In genomic region chr21:45295576-45296365, GRCh38 we compare ENCODE assay signal across 10 cellular contexts. TPM values are rescaled to one million over a fixed set of nuclear protein-coding genes. Genes with fewer than 3 reads are reported as not detected.
DNase-seq lines count a peak whose midpoint lies in the region; ATAC-seq and TF ChIP-seq lines count a peak whose summit lies in the region.
"Had no signal": no experiment of that assay in that cellular context is flagged by ENCODE, and none has a peak within 500 bp of the region (broad histone marks: within the 10 kb centered on the region; RNA-seq: fewer than 3 reads in every experiment).

No MANE protein-coding gene starts in this region.

- H3K79me2 ChIP-seq in H9 (ENCODE audit: insufficient read depth, low read length) = no peaks in the 10 kb centered on the region

- DNase-seq in activated T-cell treated with anti-CD3 and anti-CD28 coated beads, Interleukin-2, amount 50 U/mL, for 48 hours = peak; percentile 7 to 11
- no peak for DNase-seq in activated T-cell treated with anti-CD3 and anti-CD28 coated beads, Interleukin-2, amount 50 U/mL, for 4 hours
- DNase-seq in colonic mucosa (peak; percentile 18), upper lobe of left lung (no peak), H9 (no peak), hippocampal formation (lab: John Stamatoyannopoulos, UW) (no peak)
- no peak for DNase-seq in stimulated activated naive CD4-positive, alpha-beta T cell (lab: John Stamatoyannopoulos, UW)
- DNase-seq: central memory CD4-positive, alpha-beta T cell; NCI-H2081 treated with DMSO at 0.1 percent for 48 hours had no signal

- peaks cover 4% of the 10 kb centered on the region for H3K36me3 Mint-ChIP-seq in activated T-cell treated with anti-CD3 and anti-CD28 coated beads, Interleukin-2, amount 50 U/mL, for 4 hours (ENCODE audit: insufficient read depth)
- H3K36me3 Mint-ChIP-seq in H9 (ENCODE audit: insufficient read depth in 1 of 3, low read depth in 3 of 3) = peaks cover 0 to 3% (median 0%) of the 10 kb centered on the region in 3 experiments; a peak in 1 of 7 replicates

- 86% methylated on average over 22 to 25 of the region's 27 CpGs for WGBS in mesodermal cell (ENCODE audit: insufficient coverage in 2 of 2), 2 experiments
- 87 to 88% methylated on average over 27 of the region's 27 CpGs for WGBS in upper lobe of left lung, 2 donors
- no CpG with 5 or more reads among the region's 27 CpGs for WGBS in H9 (ENCODE audit: extremely low coverage, insufficient read length, low lambda C conversion rate)

- no peak overlapping the region for H3K18ac ChIP-seq in H9 (ENCODE audit: insufficient read length, low read depth, low read length)

- H3K4me2 ChIP-seq in H9 (ENCODE audit: insufficient read depth, insufficient read length, low read length) = no peak overlapping the region

- H4K91ac ChIP-seq in H9 (ENCODE audit: insufficient read length, low read depth, low read length) = no peak overlapping the region

- H3K4me3 ChIP-seq in colonic mucosa (no peak overlapping the region), mesodermal cell (ENCODE audit: extremely low read depth, insufficient read depth, low read length, poor library complexity, severe bottlenecking) (no peak overlapping the region), upper lobe of left lung (no peak overlapping the region)

- no peak overlapping the region for H2AK5ac ChIP-seq in H9 (ENCODE audit: insufficient read length, low read length)

- no peak overlapping the region for H2BK20ac ChIP-seq in H9 (ENCODE audit: low read depth, low read length, poor library complexity, severe bottlenecking)

- no peak overlapping the region for H2BK12ac ChIP-seq in H9 (ENCODE audit: insufficient read length, low read depth, low read length)

- no peak overlapping the region for H3K23ac ChIP-seq in H9 (ENCODE audit: insufficient read length, low read depth, low read length)

- TF ChIP-seq POLR2A in upper lobe of left lung (IDR thresholded peaks at IDR 0.05) = no peak

- H3K9ac ChIP-seq in colonic mucosa (ENCODE audit: low read depth in 2 of 2, low read length in 2 of 2) = peak overlapping the region; percentile 1 to 17
- H3K9ac ChIP-seq in H9 (ENCODE audit: extremely low read depth, insufficient read length, low read length) = no peak overlapping the region

- no peak overlapping the region for H4K8ac ChIP-seq in H9 (replicated peaks; ENCODE audit: insufficient read length, low read depth, low read length)

- no peak overlapping the region for H3K4me3 Mint-ChIP-seq in activated T-cell treated with anti-CD3 and anti-CD28 coated beads, Interleukin-2, amount 50 U/mL, for 4 hours
- H3K4me3 Mint-ChIP-seq in H9 = no peak overlapping the region; a peak in 1 of 5 replicates

- H2BK5ac ChIP-seq in H9 (ENCODE audit: insufficient read length, low read length) = no peak overlapping the region

- no peak overlapping the region for H2BK120ac ChIP-seq in H9 (ENCODE audit: low read depth, low read length, poor library complexity, severe bottlenecking)

- H3K4me1 ChIP-seq in colonic mucosa (peaks cover 15% of the 10 kb centered on the region), mesodermal cell (ENCODE audit: control insufficient read depth, insufficient read depth, low read length, poor library complexity, severe bottlenecking) (peaks cover 66% of the 10 kb centered on the region), upper lobe of left lung (peaks cover 50 to 61% (median 55%) of the 10 kb centered on the region in 4 donors), H9 (ENCODE audit: insufficient read depth, low read length) (no peaks in the 10 kb centered on the region; the same call in 1 of the 2 replicates)

- no peaks in the 10 kb centered on the region for H4K20me1 ChIP-seq in H9 (ENCODE audit: control insufficient read depth, insufficient read depth, insufficient read length)

- H3K36me3 ChIP-seq in colonic mucosa = no peaks in the 10 kb centered on the region
- H3K36me3 ChIP-seq in mesodermal cell (ENCODE audit: control insufficient read depth, insufficient read depth, low read length) = peaks cover 11% of the 10 kb centered on the region
- no peaks in the 10 kb centered on the region for H3K36me3 ChIP-seq in upper lobe of left lung

- ATAC-seq in activated T-cell treated with anti-CD3 and anti-CD28 coated beads, Interleukin-2, amount 50 U/mL, for 4 hours = no peak
- no peak for ATAC-seq in upper lobe of left lung (ENCODE audit: low FRiP score in 2 of 2)

- H3K56ac ChIP-seq in H9 (ENCODE audit: insufficient read length, low read depth, low read length) = no peak overlapping the region

- peaks cover 2% of the 10 kb centered on the region for H3K27me3 Mint-ChIP-seq in activated T-cell treated with anti-CD3 and anti-CD28 coated beads, Interleukin-2, amount 50 U/mL, for 4 hours (ENCODE audit: low read depth)
- H3K27me3 Mint-ChIP-seq in H9 (ENCODE audit: low read depth) = no peaks in the 10 kb centered on the region

- no peak overlapping the region for H3T11ph ChIP-seq in H9 (ENCODE audit: low read length)

- no peaks in the 10 kb centered on the region for H3K79me1 ChIP-seq in H9 (ENCODE audit: insufficient read depth, low read depth, low read length, poor library complexity, severe bottlenecking)

- peaks cover 22% of the 10 kb centered on the region for H3K4me1 Mint-ChIP-seq in activated T-cell treated with anti-CD3 and anti-CD28 coated beads, Interleukin-2, amount 50 U/mL, for 4 hours (ENCODE audit: low read depth)
- peaks cover 28 to 31% of the 10 kb centered on the region in 2 experiments for H3K4me1 Mint-ChIP-seq in H9

- H3K14ac ChIP-seq in H9 (ENCODE audit: insufficient read depth, low read length) = no peak overlapping the region

- no peaks in the 10 kb centered on the region for H3K9me3 Mint-ChIP-seq in activated T-cell treated with anti-CD3 and anti-CD28 coated beads, Interleukin-2, amount 50 U/mL, for 4 hours
- no peaks in the 10 kb centered on the region for H3K9me3 Mint-ChIP-seq in H9

- H3K27ac Mint-ChIP-seq in H9 = no peak overlapping the region

- no peak overlapping the region for H4K5ac ChIP-seq in H9 (ENCODE audit: insufficient read length, low read depth, low read length)

- H3K23me2 ChIP-seq in H9 (ENCODE audit: insufficient read length, low read depth, low read length, poor library complexity, severe bottlenecking) = no peaks in the 10 kb centered on the region

- H3K27ac ChIP-seq in colonic mucosa (peak overlapping the region; percentile 72), mesodermal cell (ENCODE audit: low read depth, low read length, severe bottlenecking) (peak overlapping the region; percentile 95), upper lobe of left lung (peak overlapping the region; percentile 91 to 97 (median 93)), H9 (ENCODE audit: insufficient read length, low read depth, low read length) (no peak overlapping the region)

- no peak overlapping the region for H2AFZ ChIP-seq in H9 (ENCODE audit: low read length)

- H2BK15ac ChIP-seq in H9 (ENCODE audit: low read depth, low read length) = no peak overlapping the region

- H3K27me3 ChIP-seq in colonic mucosa (no peaks in the 10 kb centered on the region), upper lobe of left lung (no peaks in the 10 kb centered on the region), H9 (ENCODE audit: insufficient read depth, low read length) (no peaks in the 10 kb centered on the region)

- intact Hi-C loops in colonic mucosa (cut with DNase I) = no loop called here

- H3K4ac ChIP-seq in H9 (ENCODE audit: low read depth, low read length) = no peak overlapping the region

- TF ChIP-seq EP300 in upper lobe of left lung (IDR thresholded peaks at IDR 0.05) = no peak

- no peaks in the 10 kb centered on the region for H3K9me3 ChIP-seq in colonic mucosa
- H3K9me3 ChIP-seq in mesodermal cell (ENCODE audit: control insufficient read depth, low read length) = peaks cover 4% of the 10 kb centered on the region
- no peaks in the 10 kb centered on the region for H3K9me3 ChIP-seq in upper lobe of left lung
- no peaks in the 10 kb centered on the region for H3K9me3 ChIP-seq in H9 (ENCODE audit: control insufficient read depth, low read depth, low read length)

- no peak for TF ChIP-seq CTCF in colonic mucosa (IDR thresholded peaks at IDR 0.05)
- no peak for TF ChIP-seq CTCF in upper lobe of left lung (IDR thresholded peaks at IDR 0.05)
- TF ChIP-seq CTCF in H9 (conservative IDR thresholded peaks at IDR 0.05) = no peak

RNA-seq across cellular contexts. Expression of gene POFUT2, which starts 8.1 kb away (rescaled TPM):
- 10 to 100 TPM; 14.4 to 17.1 (median 15.1) TPM for total RNA-seq in activated T-cell treated with anti-CD3 and anti-CD28 coated beads, Interleukin-2, amount 50 U/mL, for 4 hours
- 10 to 100 TPM; 23.8 to 31.6 TPM for total RNA-seq in colonic mucosa
- polyA plus RNA-seq in mesodermal cell (2013, experiment 1 of 2) = 72.3 TPM
- polyA plus RNA-seq in mesodermal cell (2013, experiment 2 of 2) = 59.6 TPM
- total RNA-seq in upper lobe of left lung = 10 to 100 TPM; 19.9 to 89.1 (median 32.5) TPM
- 32.1 and 34.8 TPM in 2 replicates for total RNA-seq in H9 (2021)

Comparison
In these comparisons a context has a peak if more than half of its experiments do, and no peak if none do; other contexts are left out.
1. DNase-seq: peak in activated T-cell treated with anti-CD3 and anti-CD28 coated beads, Interleukin-2, amount 50 U/mL, for 48 hours (2 of 2) and colonic mucosa (single experiment); none in activated T-cell treated with anti-CD3 and anti-CD28 coated beads, Interleukin-2, amount 50 U/mL, for 4 hours (single experiment), upper lobe of left lung (0 of 2), H9 (single experiment), stimulated activated naive CD4-positive, alpha-beta T cell (0 of 6) and hippocampal formation (0 of 2).